In the genomic region with DNA sequence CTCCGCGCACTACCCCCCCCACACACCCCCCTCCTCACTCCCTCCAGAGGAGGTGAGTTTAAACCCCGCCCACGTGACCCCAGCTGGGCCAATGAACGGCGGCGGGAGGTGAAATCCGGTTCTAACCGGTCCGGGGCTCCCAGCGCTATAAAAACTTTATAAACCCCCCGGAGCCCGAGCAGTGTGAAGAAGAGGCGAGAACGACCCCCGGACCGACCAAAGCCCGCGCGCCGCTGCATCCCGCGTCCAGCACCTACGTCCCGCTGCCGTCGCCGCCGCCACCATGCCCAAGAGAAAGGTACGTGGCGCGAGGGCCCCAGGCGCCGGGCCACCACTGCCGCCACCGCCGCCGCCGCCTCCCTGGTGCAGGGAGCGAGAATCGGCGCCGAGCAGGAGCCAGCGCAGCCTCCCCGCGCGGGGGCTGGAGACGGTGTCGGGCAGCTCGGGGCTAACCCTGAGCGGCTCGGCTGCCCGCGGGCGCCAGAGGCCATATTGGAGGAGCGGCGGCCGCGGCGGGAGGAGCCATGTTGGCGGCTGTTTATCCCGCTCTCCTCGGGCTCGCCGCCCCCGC, we compare ENCODE assay signal across 8 cellular contexts. TPM values are rescaled to one million over a fixed set of nuclear protein-coding genes. Genes with fewer than 3 reads are reported as not detected.
DNase-seq lines count a peak whose midpoint lies in the region; ATAC-seq, FAIRE-seq and TF ChIP-seq lines count a peak whose summit lies in the region.

A gene (plus strand): TSS at position 111 of the 571 bp plus-strand sequence. CDS start 173 bp downstream, at position 284.

- no peaks in the 10 kb centered on the region for H3K27me3 Mint-ChIP-seq in T-helper 17 cell

- intact Hi-C loops in left ventricle myocardium superior (cut with micrococcal nuclease), result no loop called here
- intact Hi-C loops in prostate gland (cut with DNase I), result loop anchor here (5.0 kb wide), 1 partner anchor 40 kb away; a partner anchor contains a TSS
- intact Hi-C loops in upper lobe of right lung (cut with DNase I), result no loop called here

- TF ChIP-seq CTCF in prostate gland (IDR thresholded peaks at IDR 0.05), result peak in 2 of 4 experiments; percentile 9 to 14
- no peak for TF ChIP-seq CTCF in upper lobe of right lung (IDR thresholded peaks at IDR 0.05)

- H3K4me1 ChIP-seq in prostate gland (replicated peaks) (no peaks in the 10 kb centered on the region), upper lobe of right lung (peaks cover 34% of the 10 kb centered on the region)

- H3K27me3 ChIP-seq in prostate gland (replicated peaks; ENCODE audit: insufficient read depth) (no peaks in the 10 kb centered on the region), upper lobe of right lung (no peaks in the 10 kb centered on the region)

- peaks cover 2% of the 10 kb centered on the region for H3K36me3 Mint-ChIP-seq in T-helper 17 cell (ENCODE audit: low read depth)

- 1% methylated on average over 51 of the region's 66 CpGs for WGBS in prostate gland

- DNase-seq in GM12892 (ENCODE audit: insufficient read length), result peak; percentile 79
- DNase-seq in NCI-H1105 (lab: John Stamatoyannopoulos, UW), result peak; percentile 98
- peak; percentile 75 to 82 (median 76) for DNase-seq in T-helper 17 cell
- DNase-seq in amniotic stem cell (lab: John Stamatoyannopoulos, UW), result peak; percentile 76
- DNase-seq in left ventricle myocardium superior, result peak; percentile 91
- peak; percentile 91 for DNase-seq in prostate gland (ENCODE audit: low spot score)
- peak; percentile 96 for DNase-seq in upper lobe of right lung

- H3K27ac Mint-ChIP-seq in T-helper 17 cell, result peak within 1 kb of the TSS; percentile 93

- ATAC-seq in HG02623 (IDR thresholded peaks at IDR 0.05; ENCODE audit: unreplicated experiment), result peak; percentile 38
- peak; percentile 71 for ATAC-seq in T-helper 17 cell
- peak; percentile 84 for ATAC-seq in left ventricle myocardium superior
- ATAC-seq in upper lobe of right lung, result peak; percentile 81

- H3K4me3 ChIP-seq in prostate gland (peak within 1 kb of the TSS; percentile 99 to 100), upper lobe of right lung (peak within 1 kb of the TSS; percentile 98)

- peak within 1 kb of the TSS; percentile 100 for H3K27ac ChIP-seq in prostate gland
- peak within 1 kb of the TSS; percentile 100 for H3K27ac ChIP-seq in upper lobe of right lung

- H3K4me3 Mint-ChIP-seq in T-helper 17 cell, result peak within 1 kb of the TSS; percentile 92

- H3K4me1 Mint-ChIP-seq in T-helper 17 cell, result peaks cover 23% of the 10 kb centered on the region

- TF ChIP-seq POLR2A in GM12892 (IDR thresholded peaks at IDR 0.05; ENCODE audit: low read depth, low read length) (peak; percentile 80; the same call in 1 of the 2 replicates), prostate gland (IDR thresholded peaks at IDR 0.05) (peak; percentile 82)

- peak; percentile 86 for FAIRE-seq in GM12892 (lab: Jason Lieb, UNC)

- no peaks in the 10 kb centered on the region for H3K9me3 ChIP-seq in T-helper 17 cell (ENCODE audit: control insufficient read depth, low read length, poor library complexity, severe bottlenecking)
- H3K9me3 ChIP-seq in prostate gland, result no peaks in the 10 kb centered on the region
- H3K9me3 ChIP-seq in upper lobe of right lung, result no peaks in the 10 kb centered on the region

- H3K36me3 ChIP-seq in prostate gland (peaks cover 1 to 5% of the 10 kb centered on the region in 2 donors), upper lobe of right lung (peaks cover 42% of the 10 kb centered on the region)

RNA-seq across cellular contexts. Expression of the gene that starts here (rescaled TPM):
- 621 TPM for polyA plus RNA-seq in GM12892 (2012; ENCODE audit: missing spikeins)
- 100 to 1,000 TPM; 271 to 276 TPM for total RNA-seq in T-helper 17 cell
- total RNA-seq in left ventricle myocardium superior, result 145 TPM
- 100 to 1,000 TPM; 264 to 385 TPM for total RNA-seq in prostate gland
- total RNA-seq in upper lobe of right lung, result 298 TPM

Comparison
In these comparisons a context has a peak if more than half of its experiments do, and no peak if none do; other contexts are left out.
1. Peak in every context shown above with its lines: DNase-seq, ATAC-seq, H3K4me3 ChIP-seq and H3K27ac ChIP-seq.